Comparison of ENCODE assay signal across 9 cellular contexts in the genomic region with DNA sequence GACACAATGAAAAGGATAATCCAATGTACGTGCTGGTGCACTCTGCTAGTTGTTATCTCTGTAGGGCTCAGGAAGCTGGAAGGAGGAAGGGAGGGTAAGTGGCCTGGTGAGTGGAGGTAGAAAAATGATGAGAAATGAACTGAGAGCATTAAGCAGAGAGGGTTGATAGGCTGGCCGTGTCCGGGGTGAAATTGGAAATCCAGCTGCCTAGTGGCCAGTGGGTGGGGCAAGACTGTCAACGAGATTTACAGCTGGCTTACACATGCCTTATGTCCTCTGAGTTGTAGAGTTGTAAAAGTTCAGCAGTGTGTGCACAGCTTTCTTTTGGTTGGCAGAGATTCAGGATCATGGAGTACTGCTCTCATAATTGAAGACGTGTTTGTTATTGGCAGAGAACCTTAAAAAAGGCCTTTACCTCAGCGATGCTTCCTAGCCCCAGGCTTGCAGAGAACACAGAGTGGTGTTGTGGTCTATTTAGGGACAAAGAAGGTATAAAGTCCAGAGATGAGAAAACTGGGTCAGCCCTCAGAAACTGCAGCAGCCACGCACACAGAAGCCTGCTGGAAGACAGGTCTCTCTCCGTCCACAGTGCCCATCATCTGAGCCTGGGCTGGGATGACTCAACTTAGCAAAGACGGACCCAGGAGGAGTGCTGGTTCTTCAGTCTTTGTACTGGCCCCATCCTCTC.
DNase-seq lines count a peak whose midpoint lies in the region; ATAC-seq and TF ChIP-seq lines count a peak whose summit lies in the region.
"Had no signal": no experiment of that assay in that cellular context is flagged by ENCODE, and none has a peak within 500 bp of the region (broad histone marks: within the 10 kb centered on the region; RNA-seq: fewer than 3 reads in every experiment).

No MANE protein-coding gene starts in this region.

- no peaks in the 10 kb centered on the region for H3K27me3 ChIP-seq in SJCRH30

- no peak for ATAC-seq in activated CD8-positive, alpha-beta T cell treated with anti-CD3 and anti-CD28 coated beads, Interleukin-2, amount 10 ng/mL, durations not matched to agents 7 days and 5 days
- ATAC-seq: WTC11 had no signal

- intact Hi-C loops in CD14-positive monocyte (cut with micrococcal nuclease) = no loop called here

- H3K4me1 ChIP-seq in SJCRH30 = peaks cover 14% of the 10 kb centered on the region

- peak overlapping the region in 2 of 7 donors; percentile 8 to 24 for H3K27ac Mint-ChIP-seq in CD14-positive monocyte
- H3K27ac Mint-ChIP-seq in activated CD8-positive, alpha-beta T cell treated with anti-CD3 and anti-CD28 coated beads, Interleukin-2, amount 10 ng/mL, durations not matched to agents 7 days and 5 days = no peak overlapping the region
- H3K27ac Mint-ChIP-seq: WTC11 had no signal

- no peaks in the 10 kb centered on the region for H3K9me3 Mint-ChIP-seq in CD14-positive monocyte
- no peaks in the 10 kb centered on the region for H3K9me3 Mint-ChIP-seq in activated CD8-positive, alpha-beta T cell treated with anti-CD3 and anti-CD28 coated beads, Interleukin-2, amount 10 ng/mL, durations not matched to agents 7 days and 5 days (ENCODE audit: insufficient read depth)
- H3K9me3 Mint-ChIP-seq: WTC11 had no signal

- no peak overlapping the region for H3K4me3 Mint-ChIP-seq in CD14-positive monocyte
- no peak overlapping the region for H3K4me3 Mint-ChIP-seq in activated CD8-positive, alpha-beta T cell treated with anti-CD3 and anti-CD28 coated beads, Interleukin-2, amount 10 ng/mL, durations not matched to agents 7 days and 5 days
- H3K4me3 Mint-ChIP-seq: WTC11 had no signal

- peaks cover 0 to 1% (median 0%) of the 10 kb centered on the region in 3 donors for H3K27me3 Mint-ChIP-seq in CD14-positive monocyte (ENCODE audit: low read depth in 3 of 3)
- H3K27me3 Mint-ChIP-seq in activated CD8-positive, alpha-beta T cell treated with anti-CD3 and anti-CD28 coated beads, Interleukin-2, amount 10 ng/mL, durations not matched to agents 7 days and 5 days (ENCODE audit: low read depth) = no peaks in the 10 kb centered on the region

- H3K9me3 ChIP-seq in SJCRH30 (replicated peaks) = no peaks in the 10 kb centered on the region

- no peak overlapping the region for H3K27ac ChIP-seq in SJCRH30

- H3K4me1 Mint-ChIP-seq in CD14-positive monocyte = peaks cover 15% of the 10 kb centered on the region
- H3K4me1 Mint-ChIP-seq in activated CD8-positive, alpha-beta T cell treated with anti-CD3 and anti-CD28 coated beads, Interleukin-2, amount 10 ng/mL, durations not matched to agents 7 days and 5 days (ENCODE audit: low read depth) = no peaks in the 10 kb centered on the region

- peak; percentile 93 for DNase-seq in EH (ENCODE audit: low read depth)
- DNase-seq in SJCRH30 = peak; percentile 58 to 74
- peak; percentile 95 to 97 for DNase-seq in foreskin fibroblast
- DNase-seq in skeletal muscle cell (ENCODE audit: low read depth) = peak; percentile 100
- no peak for DNase-seq in amygdala (lab: John Stamatoyannopoulos, UW)
- DNase-seq in CD14-positive monocyte (ENCODE audit: low spot score) = no peak
- no peak for DNase-seq in activated CD8-positive, alpha-beta T cell treated with anti-CD3 and anti-CD28 coated beads, Interleukin-2, amount 10 ng/mL, durations not matched to agents 7 days and 5 days
- DNase-seq in hippocampal formation (lab: John Stamatoyannopoulos, UW) = no peak

- H3K36me3 ChIP-seq in SJCRH30 = no peaks in the 10 kb centered on the region

- POLR2A ChIA-PET in activated CD8-positive, alpha-beta T cell treated with anti-CD3 and anti-CD28 coated beads, Interleukin-2, amount 10 ng/mL, durations not matched to agents 7 days and 5 days (lab: Charles Lee) = no interaction called here

- H3K4me3 ChIP-seq in SJCRH30 = no peak overlapping the region
- H3K4me3 ChIP-seq in foreskin fibroblast (ENCODE audit: low read depth in 1 of 2, low read length in 2 of 2) = peak overlapping the region in 1 of 2 donors; percentile 13
- no peak overlapping the region for H3K4me3 ChIP-seq in skeletal muscle cell (ENCODE audit: low read depth, low read length)

- CTCF ChIA-PET in activated CD8-positive, alpha-beta T cell treated with anti-CD3 and anti-CD28 coated beads, Interleukin-2, amount 10 ng/mL, durations not matched to agents 7 days and 5 days (lab: Charles Lee) = no interaction called here

- no peaks in the 10 kb centered on the region for H3K36me3 Mint-ChIP-seq in CD14-positive monocyte
- H3K36me3 Mint-ChIP-seq in activated CD8-positive, alpha-beta T cell treated with anti-CD3 and anti-CD28 coated beads, Interleukin-2, amount 10 ng/mL, durations not matched to agents 7 days and 5 days (ENCODE audit: low read depth) = no peaks in the 10 kb centered on the region
- H3K36me3 Mint-ChIP-seq: WTC11 had no signal

- TF ChIP-seq CTCF in foreskin fibroblast (IDR thresholded peaks at IDR 0.05; ENCODE audit: low read depth, low read length) = no peak
- TF ChIP-seq CTCF in CD14-positive monocyte (IDR thresholded peaks at IDR 0.05) = no peak

Comparison
In these comparisons a context has a peak if more than half of its experiments do, and no peak if none do; other contexts are left out.
1. DNase-seq: peak in EH (single experiment), SJCRH30 (2 of 2), foreskin fibroblast (2 of 2) and skeletal muscle cell (single experiment); none in amygdala (0 of 56), CD14-positive monocyte (single experiment), activated CD8-positive, alpha-beta T cell treated with anti-CD3 and anti-CD28 coated beads, Interleukin-2, amount 10 ng/mL, durations not matched to agents 7 days and 5 days (single experiment) and hippocampal formation (0 of 2).